1 cellular context compared by ENCODE assay signal in genomic region chr18:22335644-22336275, GRCh38.
TF ChIP-seq lines count a peak whose summit lies in the region.

No MANE protein-coding gene starts in this region.

TF ChIP-seq in HepG2, 621 proteins besides CTCF, POLR2A, EP300 and RAD21 (continued from another document):
- TF ChIP-seq SIX1 (CRISPR knock-in tag; IDR thresholded peaks at IDR 0.05; ENCODE audit: borderline replicate concordance) (no peak), PAF1 (CRISPR knock-in tag; IDR thresholded peaks at IDR 0.05) (no peak), ZNF296 (CRISPR knock-in tag; conservative IDR thresholded peaks at IDR 0.05) (no peak), NFATC3 (CRISPR knock-in tag; IDR thresholded peaks at IDR 0.05) (no peak), ZNF510 (CRISPR knock-in tag; IDR thresholded peaks at IDR 0.05; ENCODE audit: low read depth) (no peak), ZNF605 (CRISPR knock-in tag; IDR thresholded peaks at IDR 0.05) (no peak), ZNF317 (CRISPR knock-in tag; IDR thresholded peaks at IDR 0.05) (no peak), ZNF816 (CRISPR knock-in tag; IDR thresholded peaks at IDR 0.05; ENCODE audit: borderline replicate concordance) (no peak), ZNF788 (CRISPR knock-in tag; IDR thresholded peaks at IDR 0.05; ENCODE audit: borderline replicate concordance) (no peak), ZNF672 (CRISPR knock-in tag; IDR thresholded peaks at IDR 0.05) (no peak), GTF2F1 (IDR thresholded peaks at IDR 0.05; ENCODE audit: low read length) (no peak)
